ENCODE assay signal across 2 cellular contexts in the genomic region with DNA sequence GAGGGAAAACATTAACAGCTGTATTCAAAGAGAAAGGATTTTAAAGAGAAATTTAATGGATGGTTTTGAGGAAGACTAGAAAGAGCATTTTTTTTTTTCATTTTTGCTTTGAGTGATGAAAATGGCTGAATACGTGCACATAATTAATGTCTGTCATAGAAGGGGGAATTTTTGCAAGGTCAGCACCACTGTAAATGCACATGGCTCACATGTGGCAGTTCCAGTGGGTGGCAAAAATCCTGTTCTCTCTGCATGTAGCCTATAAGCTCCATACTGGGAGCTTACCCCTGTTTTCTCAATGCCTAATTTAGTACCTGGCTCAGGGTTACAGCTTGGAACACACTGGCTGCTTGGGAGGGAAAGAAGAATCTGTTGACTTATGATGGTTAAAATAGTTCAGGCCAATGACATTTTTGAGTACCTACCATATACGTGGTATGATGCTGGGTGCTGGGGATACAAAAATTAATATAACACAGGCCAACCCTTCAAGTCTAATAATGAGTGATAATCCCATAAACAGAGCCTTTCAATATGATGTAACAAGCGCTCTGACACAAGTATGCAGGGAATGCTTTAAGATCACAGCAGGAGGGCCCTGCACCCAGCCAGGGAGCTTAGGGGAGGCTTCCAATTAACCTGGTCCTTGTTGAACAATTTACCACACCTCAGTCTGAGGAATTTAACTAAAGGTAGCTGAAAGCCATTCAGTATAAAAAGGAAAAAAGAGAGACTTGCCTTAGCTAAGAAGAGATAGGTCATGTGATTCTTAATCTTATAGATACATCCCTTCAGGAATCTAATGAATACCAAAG.
TF ChIP-seq lines count a peak whose summit lies in the region.

No MANE protein-coding gene starts in this region.

TF ChIP-seq in GM23338, 12 proteins besides CTCF, POLR2A, EP300 and RAD21 (continued from another document):
- TF ChIP-seq, protein P1, sequence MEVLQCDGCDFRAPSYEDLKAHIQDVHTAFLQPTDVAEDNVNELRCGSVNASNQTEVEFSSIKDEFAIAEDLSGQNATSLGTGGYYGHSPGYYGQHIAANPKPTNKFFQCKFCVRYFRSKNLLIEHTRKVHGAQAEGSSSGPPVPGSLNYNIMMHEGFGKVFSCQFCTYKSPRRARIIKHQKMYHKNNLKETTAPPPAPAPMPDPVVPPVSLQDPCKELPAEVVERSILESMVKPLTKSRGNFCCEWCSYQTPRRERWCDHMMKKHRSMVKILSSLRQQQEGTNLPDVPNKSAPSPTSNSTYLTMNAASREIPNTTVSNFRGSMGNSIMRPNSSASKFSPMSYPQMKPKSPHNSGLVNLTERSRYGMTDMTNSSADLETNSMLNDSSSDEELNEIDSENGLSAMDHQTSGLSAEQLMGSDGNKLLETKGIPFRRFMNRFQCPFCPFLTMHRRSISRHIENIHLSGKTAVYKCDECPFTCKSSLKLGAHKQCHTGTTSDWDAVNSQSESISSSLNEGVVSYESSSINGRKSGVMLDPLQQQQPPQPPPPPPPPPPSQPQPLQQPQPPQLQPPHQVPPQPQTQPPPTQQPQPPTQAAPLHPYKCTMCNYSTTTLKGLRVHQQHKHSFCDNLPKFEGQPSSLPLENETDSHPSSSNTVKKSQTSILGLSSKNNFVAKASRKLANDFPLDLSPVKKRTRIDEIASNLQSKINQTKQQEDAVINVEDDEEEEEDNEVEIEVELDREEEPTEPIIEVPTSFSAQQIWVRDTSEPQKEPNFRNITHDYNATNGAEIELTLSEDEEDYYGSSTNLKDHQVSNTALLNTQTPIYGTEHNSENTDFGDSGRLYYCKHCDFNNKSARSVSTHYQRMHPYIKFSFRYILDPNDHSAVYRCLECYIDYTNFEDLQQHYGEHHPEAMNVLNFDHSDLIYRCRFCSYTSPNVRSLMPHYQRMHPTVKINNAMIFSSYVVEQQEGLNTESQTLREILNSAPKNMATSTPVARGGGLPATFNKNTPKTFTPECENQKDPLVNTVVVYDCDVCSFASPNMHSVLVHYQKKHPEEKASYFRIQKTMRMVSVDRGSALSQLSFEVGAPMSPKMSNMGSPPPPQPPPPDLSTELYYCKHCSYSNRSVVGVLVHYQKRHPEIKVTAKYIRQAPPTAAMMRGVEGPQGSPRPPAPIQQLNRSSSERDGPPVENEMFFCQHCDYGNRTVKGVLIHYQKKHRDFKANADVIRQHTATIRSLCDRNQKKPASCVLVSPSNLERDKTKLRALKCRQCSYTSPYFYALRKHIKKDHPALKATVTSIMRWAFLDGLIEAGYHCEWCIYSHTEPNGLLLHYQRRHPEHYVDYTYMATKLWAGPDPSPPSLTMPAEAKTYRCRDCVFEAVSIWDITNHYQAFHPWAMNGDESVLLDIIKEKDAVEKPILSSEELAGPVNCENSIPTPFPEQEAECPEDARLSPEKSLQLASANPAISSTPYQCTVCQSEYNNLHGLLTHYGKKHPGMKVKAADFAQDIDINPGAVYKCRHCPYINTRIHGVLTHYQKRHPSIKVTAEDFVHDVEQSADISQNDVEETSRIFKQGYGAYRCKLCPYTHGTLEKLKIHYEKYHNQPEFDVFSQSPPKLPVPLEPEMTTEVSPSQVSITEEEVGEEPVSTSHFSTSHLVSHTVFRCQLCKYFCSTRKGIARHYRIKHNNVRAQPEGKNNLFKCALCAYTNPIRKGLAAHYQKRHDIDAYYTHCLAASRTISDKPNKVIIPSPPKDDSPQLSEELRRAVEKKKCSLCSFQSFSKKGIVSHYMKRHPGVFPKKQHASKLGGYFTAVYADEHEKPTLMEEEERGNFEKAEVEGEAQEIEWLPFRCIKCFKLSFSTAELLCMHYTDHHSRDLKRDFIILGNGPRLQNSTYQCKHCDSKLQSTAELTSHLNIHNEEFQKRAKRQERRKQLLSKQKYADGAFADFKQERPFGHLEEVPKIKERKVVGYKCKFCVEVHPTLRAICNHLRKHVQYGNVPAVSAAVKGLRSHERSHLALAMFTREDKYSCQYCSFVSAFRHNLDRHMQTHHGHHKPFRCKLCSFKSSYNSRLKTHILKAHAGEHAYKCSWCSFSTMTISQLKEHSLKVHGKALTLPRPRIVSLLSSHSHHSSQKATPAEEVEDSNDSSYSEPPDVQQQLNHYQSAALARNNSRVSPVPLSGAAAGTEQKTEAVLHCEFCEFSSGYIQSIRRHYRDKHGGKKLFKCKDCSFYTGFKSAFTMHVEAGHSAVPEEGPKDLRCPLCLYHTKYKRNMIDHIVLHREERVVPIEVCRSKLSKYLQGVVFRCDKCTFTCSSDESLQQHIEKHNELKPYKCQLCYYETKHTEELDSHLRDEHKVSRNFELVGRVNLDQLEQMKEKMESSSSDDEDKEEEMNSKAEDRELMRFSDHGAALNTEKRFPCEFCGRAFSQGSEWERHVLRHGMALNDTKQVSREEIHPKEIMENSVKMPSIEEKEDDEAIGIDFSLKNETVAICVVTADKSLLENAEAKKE (CRISPR knock-in tag; IDR thresholded peaks at IDR 0.05): 0 out of 2 replicates have a peak, but pooled peaks have one; percentile 38
- TF ChIP-seq STAT1 (IDR thresholded peaks at IDR 0.05; ENCODE audit: unreplicated experiment): no peak

TF ChIP-seq in WTC11, 78 proteins besides CTCF, POLR2A, EP300 and RAD21 (continued from another document):
- TF ChIP-seq, protein P2, sequence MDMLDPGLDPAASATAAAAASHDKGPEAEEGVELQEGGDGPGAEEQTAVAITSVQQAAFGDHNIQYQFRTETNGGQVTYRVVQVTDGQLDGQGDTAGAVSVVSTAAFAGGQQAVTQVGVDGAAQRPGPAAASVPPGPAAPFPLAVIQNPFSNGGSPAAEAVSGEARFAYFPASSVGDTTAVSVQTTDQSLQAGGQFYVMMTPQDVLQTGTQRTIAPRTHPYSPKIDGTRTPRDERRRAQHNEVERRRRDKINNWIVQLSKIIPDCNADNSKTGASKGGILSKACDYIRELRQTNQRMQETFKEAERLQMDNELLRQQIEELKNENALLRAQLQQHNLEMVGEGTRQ (CRISPR knock-in tag; IDR thresholded peaks at IDR 0.05): no peak
- TF ChIP-seq, protein P3, sequence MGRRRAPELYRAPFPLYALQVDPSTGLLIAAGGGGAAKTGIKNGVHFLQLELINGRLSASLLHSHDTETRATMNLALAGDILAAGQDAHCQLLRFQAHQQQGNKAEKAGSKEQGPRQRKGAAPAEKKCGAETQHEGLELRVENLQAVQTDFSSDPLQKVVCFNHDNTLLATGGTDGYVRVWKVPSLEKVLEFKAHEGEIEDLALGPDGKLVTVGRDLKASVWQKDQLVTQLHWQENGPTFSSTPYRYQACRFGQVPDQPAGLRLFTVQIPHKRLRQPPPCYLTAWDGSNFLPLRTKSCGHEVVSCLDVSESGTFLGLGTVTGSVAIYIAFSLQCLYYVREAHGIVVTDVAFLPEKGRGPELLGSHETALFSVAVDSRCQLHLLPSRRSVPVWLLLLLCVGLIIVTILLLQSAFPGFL (CRISPR knock-in tag; IDR thresholded peaks at IDR 0.05; ENCODE audit: borderline replicate concordance): no peak
- TF ChIP-seq IRF2 (CRISPR knock-in tag; IDR thresholded peaks at IDR 0.05; ENCODE audit: borderline replicate concordance, low read depth): no peak
- TF ChIP-seq, protein P4, sequence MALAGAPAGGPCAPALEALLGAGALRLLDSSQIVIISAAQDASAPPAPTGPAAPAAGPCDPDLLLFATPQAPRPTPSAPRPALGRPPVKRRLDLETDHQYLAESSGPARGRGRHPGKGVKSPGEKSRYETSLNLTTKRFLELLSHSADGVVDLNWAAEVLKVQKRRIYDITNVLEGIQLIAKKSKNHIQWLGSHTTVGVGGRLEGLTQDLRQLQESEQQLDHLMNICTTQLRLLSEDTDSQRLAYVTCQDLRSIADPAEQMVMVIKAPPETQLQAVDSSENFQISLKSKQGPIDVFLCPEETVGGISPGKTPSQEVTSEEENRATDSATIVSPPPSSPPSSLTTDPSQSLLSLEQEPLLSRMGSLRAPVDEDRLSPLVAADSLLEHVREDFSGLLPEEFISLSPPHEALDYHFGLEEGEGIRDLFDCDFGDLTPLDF (CRISPR knock-in tag; IDR thresholded peaks at IDR 0.05): no peak
- TF ChIP-seq ZNF138 (CRISPR knock-in tag; conservative IDR thresholded peaks at IDR 0.05): no peak
- TF ChIP-seq ELF4 (CRISPR knock-in tag; IDR thresholded peaks at IDR 0.05; ENCODE audit: low read depth): no peak
- TF ChIP-seq, protein P5, sequence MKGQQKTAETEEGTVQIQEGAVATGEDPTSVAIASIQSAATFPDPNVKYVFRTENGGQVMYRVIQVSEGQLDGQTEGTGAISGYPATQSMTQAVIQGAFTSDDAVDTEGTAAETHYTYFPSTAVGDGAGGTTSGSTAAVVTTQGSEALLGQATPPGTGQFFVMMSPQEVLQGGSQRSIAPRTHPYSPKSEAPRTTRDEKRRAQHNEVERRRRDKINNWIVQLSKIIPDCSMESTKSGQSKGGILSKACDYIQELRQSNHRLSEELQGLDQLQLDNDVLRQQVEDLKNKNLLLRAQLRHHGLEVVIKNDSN (CRISPR knock-in tag; IDR thresholded peaks at IDR 0.05): 0 out of 2 replicates have a peak, but pooled peaks have one; percentile 15
- TF ChIP-seq, protein P6, sequence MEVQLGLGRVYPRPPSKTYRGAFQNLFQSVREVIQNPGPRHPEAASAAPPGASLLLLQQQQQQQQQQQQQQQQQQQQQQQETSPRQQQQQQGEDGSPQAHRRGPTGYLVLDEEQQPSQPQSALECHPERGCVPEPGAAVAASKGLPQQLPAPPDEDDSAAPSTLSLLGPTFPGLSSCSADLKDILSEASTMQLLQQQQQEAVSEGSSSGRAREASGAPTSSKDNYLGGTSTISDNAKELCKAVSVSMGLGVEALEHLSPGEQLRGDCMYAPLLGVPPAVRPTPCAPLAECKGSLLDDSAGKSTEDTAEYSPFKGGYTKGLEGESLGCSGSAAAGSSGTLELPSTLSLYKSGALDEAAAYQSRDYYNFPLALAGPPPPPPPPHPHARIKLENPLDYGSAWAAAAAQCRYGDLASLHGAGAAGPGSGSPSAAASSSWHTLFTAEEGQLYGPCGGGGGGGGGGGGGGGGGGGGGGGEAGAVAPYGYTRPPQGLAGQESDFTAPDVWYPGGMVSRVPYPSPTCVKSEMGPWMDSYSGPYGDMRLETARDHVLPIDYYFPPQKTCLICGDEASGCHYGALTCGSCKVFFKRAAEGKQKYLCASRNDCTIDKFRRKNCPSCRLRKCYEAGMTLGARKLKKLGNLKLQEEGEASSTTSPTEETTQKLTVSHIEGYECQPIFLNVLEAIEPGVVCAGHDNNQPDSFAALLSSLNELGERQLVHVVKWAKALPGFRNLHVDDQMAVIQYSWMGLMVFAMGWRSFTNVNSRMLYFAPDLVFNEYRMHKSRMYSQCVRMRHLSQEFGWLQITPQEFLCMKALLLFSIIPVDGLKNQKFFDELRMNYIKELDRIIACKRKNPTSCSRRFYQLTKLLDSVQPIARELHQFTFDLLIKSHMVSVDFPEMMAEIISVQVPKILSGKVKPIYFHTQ (CRISPR knock-in tag; IDR thresholded peaks at IDR 0.05): no peak
- TF ChIP-seq, protein P7, sequence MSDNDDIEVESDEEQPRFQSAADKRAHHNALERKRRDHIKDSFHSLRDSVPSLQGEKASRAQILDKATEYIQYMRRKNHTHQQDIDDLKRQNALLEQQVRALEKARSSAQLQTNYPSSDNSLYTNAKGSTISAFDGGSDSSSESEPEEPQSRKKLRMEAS (CRISPR knock-in tag; IDR thresholded peaks at IDR 0.05): 0 out of 2 replicates have a peak, but pooled peaks have one; percentile 14
- TF ChIP-seq NFYB (CRISPR knock-in tag; conservative IDR thresholded peaks at IDR 0.05; ENCODE audit: low read depth): no peak
